ENCODE assay signal across 34 cellular contexts in the genomic region with DNA sequence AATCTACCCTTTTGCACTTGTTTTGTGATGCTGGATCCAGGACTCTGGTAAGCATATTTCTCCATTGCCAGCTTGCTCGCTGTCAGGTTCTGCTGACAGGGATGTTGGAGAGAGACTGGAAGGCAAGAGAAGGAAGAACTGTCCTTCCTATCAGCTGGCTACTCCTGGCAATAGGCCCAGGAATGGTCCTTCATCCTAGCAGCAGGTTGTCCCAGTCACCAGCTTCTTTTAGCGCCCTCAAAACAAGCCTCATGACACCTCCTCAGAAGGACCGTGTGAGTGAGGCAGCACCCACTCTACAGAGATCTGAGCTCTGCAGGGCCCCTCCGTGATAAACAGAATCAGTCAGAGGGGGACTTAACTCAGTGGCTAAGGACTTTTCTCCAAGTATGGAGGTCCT. TPM values are rescaled to one million over a fixed set of nuclear protein-coding genes. Genes with fewer than 3 reads are reported as not detected.
"Had no signal": no experiment of that assay in that cellular context is flagged by ENCODE, and none has a peak within 500 bp of the region (broad histone marks: within the 10 kb centered on the region; RNA-seq: fewer than 3 reads in every experiment).

No MANE protein-coding gene starts in this region.

- H3K4me1 ChIP-seq: Peyer's patch had no signal

- H3K27ac ChIP-seq: brain microvascular endothelial cell, VCaP had no signal

- FAIRE-seq: K562 had no signal

- DNase-seq: activated CD4-positive, alpha-beta memory T cell treated with anti-CD3 and anti-CD28 coated beads, Interleukin-2, amount 10 ng/mL, durations not matched to agents 7 days and 5 days; activated CD4-positive, alpha-beta T cell treated with anti-CD3 and anti-CD28 coated beads for 1 hour; activated CD4-positive, alpha-beta T cell treated with anti-CD3 and anti-CD28 coated beads for 48 hours; activated CD4-positive, CD25-positive, alpha-beta regulatory T cell; activated CD8-positive, alpha-beta memory T cell treated with anti-CD3 and anti-CD28 coated beads for 24 hours; activated CD8-positive, alpha-beta memory T cell treated with anti-CD3 and anti-CD28 coated beads, Interleukin-2, amount 10 ng/mL, durations not matched to agents 7 days and 5 days; activated CD8-positive, alpha-beta memory T cell treated with anti-CD3 and anti-CD28 coated beads, Interleukin-2, amount 50 U/mL, for 48 hours; activated effector memory CD4-positive, alpha-beta T cell treated with Interleukin-2 at 50 U/mL for 16 hours; activated naive CD4-positive, alpha-beta T cell treated with anti-CD3 and anti-CD28 coated beads, Interleukin-2, amount 50 U/mL, for 16 hours; activated naive CD8-positive, alpha-beta T cell treated with anti-CD3 and anti-CD28 coated beads for 36 hours; activated T-cell treated with anti-CD3 and anti-CD28 coated beads, Interleukin-2, amount 50 U/mL, for 48 hours; amniotic stem cell; aorta; brain microvascular endothelial cell; NCI-H1105; NCI-H1417 treated with DMSO at 0.1 percent for 48 hours; NCI-H187 treated with DMSO at 0.1 percent for 48 hours; NCI-H2081; NCI-H226; NCI-H446 treated with DMSO at 0.1 percent for 48 hours; NCI-H524; NCI-H69; NCI-H82; NK-92 treated with Interleukin-12 subunit alpha and Interleukin-12 subunit beta, amount 100 ng/mL, for 24 hours; PC-3; Peyer's patch; RPMI8226; SW 1271; T-helper 1 cell; T-helper 2 cell; T-helper 9 cell had no signal

- H3K4me3 ChIP-seq: K562, Peyer's patch had no signal

- H3K9me3 ChIP-seq: Peyer's patch had no signal

- ATAC-seq: activated CD8-positive, alpha-beta memory T cell treated with anti-CD3 and anti-CD28 coated beads, Interleukin-2, amount 10 ng/mL, durations not matched to agents 7 days and 5 days; K562; PC-3 had no signal

- H3K27me3 ChIP-seq: Peyer's patch had no signal

- H3K36me3 ChIP-seq: brain microvascular endothelial cell, Peyer's patch had no signal

RNA-seq across cellular contexts. Expression of a gene that starts 33.1 kb away (rescaled TPM):
- total RNA-seq: activated CD4-positive, alpha-beta memory T cell treated with anti-CD3 and anti-CD28 coated beads, Interleukin-2, amount 10 ng/mL, durations not matched to agents 7 days and 5 days; activated CD8-positive, alpha-beta memory T cell treated with anti-CD3 and anti-CD28 coated beads, Interleukin-2, amount 10 ng/mL, durations not matched to agents 7 days and 5 days; activated naive CD8-positive, alpha-beta T cell treated with anti-CD3 and anti-CD28 coated beads for 36 hours; aorta; K562; M059J; Peyer's patch had no signal

RNA-seq across cellular contexts. Expression of a gene that starts 41.8 kb away (rescaled TPM):
- total RNA-seq: activated CD4-positive, alpha-beta memory T cell treated with anti-CD3 and anti-CD28 coated beads, Interleukin-2, amount 10 ng/mL, durations not matched to agents 7 days and 5 days; activated CD8-positive, alpha-beta memory T cell treated with anti-CD3 and anti-CD28 coated beads, Interleukin-2, amount 10 ng/mL, durations not matched to agents 7 days and 5 days had no signal
